In genomic region chr7:130369110-130369711, GRCh38 we compare ENCODE assay signal across 10 cellular contexts. TPM values are rescaled to one million over a fixed set of nuclear protein-coding genes. Genes with fewer than 3 reads are reported as not detected.
DNase-seq lines count a peak whose midpoint lies in the region; ATAC-seq, FAIRE-seq and TF ChIP-seq lines count a peak whose summit lies in the region.
"Had no signal": no experiment of that assay in that cellular context is flagged by ENCODE, and none has a peak within 500 bp of the region (broad histone marks: within the 10 kb centered on the region; RNA-seq: fewer than 3 reads in every experiment).

No MANE protein-coding gene starts in this region.

- no peaks in the 10 kb centered on the region for H3K9me3 Mint-ChIP-seq in natural killer cell

- H3K4me2 ChIP-seq in endothelial cell of umbilical vein (ENCODE audit: insufficient read depth, low read length), result no peak overlapping the region

- no peaks in the 10 kb centered on the region for H3K79me2 ChIP-seq in endothelial cell of umbilical vein (ENCODE audit: control insufficient read depth, insufficient read depth, low read length)

- H3K36me3 ChIP-seq in endothelial cell of umbilical vein (ENCODE audit: control insufficient read depth in 2 of 2, extremely low read depth in 1 of 2, insufficient read depth in 2 of 2, low read length in 2 of 2), result no peaks in the 10 kb centered on the region
- no peaks in the 10 kb centered on the region for H3K36me3 ChIP-seq in ovary
- no peaks in the 10 kb centered on the region for H3K36me3 ChIP-seq in tibial nerve

- H3K27ac ChIP-seq in endothelial cell of umbilical vein (ENCODE audit: insufficient read depth, low read depth, low read length) (no peak overlapping the region), ovary (peak overlapping the region; percentile 25 to 75), tibial nerve (peak overlapping the region in 1 of 4 donors; percentile 8)

- H2AFZ ChIP-seq in endothelial cell of umbilical vein (ENCODE audit: low read depth, low read length), result peak overlapping the region; percentile 5

- H3K27me3 ChIP-seq in endothelial cell of umbilical vein (ENCODE audit: control insufficient read depth in 2 of 2, insufficient read depth in 2 of 2, low read length in 2 of 2) (no peaks in the 10 kb centered on the region), ovary (no peaks in the 10 kb centered on the region), tibial nerve (no peaks in the 10 kb centered on the region)

- peaks cover 0 to 13% of the 10 kb centered on the region in 2 donors for H3K4me1 Mint-ChIP-seq in natural killer cell

- dilution Hi-C loops in endothelial cell of umbilical vein (cut with MboI; ENCODE audit: extremely low pct_ligation_motif_present, low sequenced_read_pairs), result no loop called here

- peak; percentile 92 for FAIRE-seq in endothelial cell of umbilical vein (lab: Jason Lieb, UNC)

- H4K20me1 ChIP-seq in endothelial cell of umbilical vein (replicated peaks; ENCODE audit: control insufficient read depth, extremely low read depth, insufficient read depth, low read length), result no peaks in the 10 kb centered on the region

- peak overlapping the region in 1 of 2 donors; percentile 6 for H3K27ac Mint-ChIP-seq in natural killer cell
- H3K27ac Mint-ChIP-seq: H9 had no signal

- no peak for ATAC-seq in GM18867 (IDR thresholded peaks at IDR 0.05; ENCODE audit: unreplicated experiment)
- no peak for ATAC-seq in HG02970 (IDR thresholded peaks at IDR 0.05; ENCODE audit: low FRiP score, unreplicated experiment)
- no peak for ATAC-seq in natural killer cell

- no peaks in the 10 kb centered on the region for H3K9me1 ChIP-seq in endothelial cell of umbilical vein (replicated peaks; ENCODE audit: control insufficient read depth, extremely low read depth, insufficient read depth, low read length)

- H3K27me3 Mint-ChIP-seq in natural killer cell (ENCODE audit: low read depth in 2 of 2), result no peaks in the 10 kb centered on the region

- TF ChIP-seq POLR2A in endothelial cell of umbilical vein (IDR thresholded peaks at IDR 0.05; ENCODE audit: low read depth, low read length) (no peak), ovary (IDR thresholded peaks at IDR 0.05) (no peak), tibial nerve (IDR thresholded peaks at IDR 0.05) (no peak)

- intact Hi-C loops in endothelial cell of umbilical vein (cut with micrococcal nuclease) (no loop called here), ovary (cut with DNase I) (no loop called here), natural killer cell (cut with micrococcal nuclease) (no loop called here)

- H3K36me3 Mint-ChIP-seq in natural killer cell, result no peaks in the 10 kb centered on the region

- peak; percentile 35 for DNase-seq in GM03348 (ENCODE audit: low spot score)
- peak; percentile 26 to 54 for DNase-seq in NOMO-1 (lab: John Stamatoyannopoulos, UW; ENCODE audit: unreplicated experiment in 2 of 2)
- DNase-seq in endothelial cell of umbilical vein (ENCODE audit: low read depth, low spot score), result peak; percentile 72
- DNase-seq in ovary, result peak; percentile 62 to 84 (median 70)
- DNase-seq in tibial nerve (ENCODE audit: low spot score in 2 of 2), result no peak
- no peak for DNase-seq in natural killer cell
- DNase-seq: erythroblast, H9 had no signal

- no peak overlapping the region for H3K4me3 ChIP-seq in endothelial cell of umbilical vein (replicated peaks in 1 of 3; ENCODE audit: insufficient read depth in 1 of 3, low read depth in 1 of 3, low read length in 3 of 3)
- H3K4me3 ChIP-seq in ovary, result no peak overlapping the region
- H3K4me3 ChIP-seq in tibial nerve, result no peak overlapping the region

- 16 to 32% (median 24%) methylated on average over 10 of the region's 10 CpGs for WGBS in ovary, 3 donors
- 35 to 50% methylated on average over 10 of the region's 10 CpGs for WGBS in tibial nerve, 2 donors

- H3K4me1 ChIP-seq in endothelial cell of umbilical vein (ENCODE audit: control insufficient read depth, extremely low read depth, insufficient read depth, low read length) (peaks cover 25% of the 10 kb centered on the region), ovary (ENCODE audit: insufficient read depth) (peaks cover 37% of the 10 kb centered on the region), tibial nerve (peaks cover 0 to 62% (median 21%) of the 10 kb centered on the region in 4 donors)

- TF ChIP-seq CTCF in endothelial cell of umbilical vein (IDR thresholded peaks at IDR 0.05; ENCODE audit: extremely low read depth in 1 of 2, insufficient read depth in 1 of 2, low read depth in 1 of 2, low read length in 2 of 2), result no peak
- TF ChIP-seq CTCF in ovary (IDR thresholded peaks at IDR 0.05), result no peak
- no peak for TF ChIP-seq CTCF in tibial nerve (IDR thresholded peaks at IDR 0.05)
- no peak for TF ChIP-seq CTCF in natural killer cell (IDR thresholded peaks at IDR 0.05)

- H3K9ac ChIP-seq in endothelial cell of umbilical vein (replicated peaks; ENCODE audit: extremely low read depth, insufficient read depth, low read length), result no peak overlapping the region

- H3K9me3 ChIP-seq in endothelial cell of umbilical vein (replicated peaks; ENCODE audit: control insufficient read depth, insufficient read depth, low read length) (no peaks in the 10 kb centered on the region), ovary (no peaks in the 10 kb centered on the region), tibial nerve (no peaks in the 10 kb centered on the region)

- TF ChIP-seq EP300 in ovary (IDR thresholded peaks at IDR 0.05) (no peak), tibial nerve (IDR thresholded peaks at IDR 0.05) (no peak)

- CTCF ChIA-PET in endothelial cell of umbilical vein (lab: Charles Lee), result no interaction called here

- POLR2A ChIA-PET in endothelial cell of umbilical vein (lab: Charles Lee), result no interaction called here

- no TSS peak for BruUV-seq in endothelial cell of umbilical vein (replicated peaks; lab: Mats Ljungman, UMichigan)

- H3K4me3 Mint-ChIP-seq in natural killer cell, result no peak overlapping the region
- H3K4me3 Mint-ChIP-seq: H9 had no signal

TF ChIP-seq in endothelial cell of umbilical vein, 7 proteins besides CTCF, POLR2A, EP300 and RAD21:
- TF ChIP-seq GATA2 (IDR thresholded peaks at IDR 0.05; ENCODE audit: insufficient read depth, insufficient read length, low read depth, low read length) (peak; percentile 53), EZH2 (IDR thresholded peaks at IDR 0.05; ENCODE audit: borderline replicate concordance, low read depth, low read length, severe bottlenecking) (no peak), POLR2AphosphoS5 (IDR thresholded peaks at IDR 0.05; ENCODE audit: insufficient read depth, low read depth, low read length) (peak; percentile 40), FOS (IDR thresholded peaks at IDR 0.05; ENCODE audit: borderline replicate concordance, insufficient read depth, low read length) (no peak), MYC (IDR thresholded peaks at IDR 0.05; ENCODE audit: low read depth, low read length) (no peak)

RNA-seq across cellular contexts. Expression of gene CPA1, which starts 11.1 kb away (rescaled TPM):
- total RNA-seq in endothelial cell of umbilical vein, result not detected in 2 replicates
- not detected in 2 replicates for polyA plus RNA-seq in endothelial cell of umbilical vein
- polyA plus RNA-seq in endothelial cell of umbilical vein (2011; cell fraction: cytosol; rRNA removed), result not detected in 2 replicates
- polyA plus RNA-seq in endothelial cell of umbilical vein (2011; cell fraction: nucleus; rRNA removed), result not detected in 2 replicates
- polyA plus RNA-seq in endothelial cell of umbilical vein (2012), result not detected in 2 replicates
- polyA minus RNA-seq in endothelial cell of umbilical vein, result not detected in 2 replicates
- polyA minus RNA-seq in endothelial cell of umbilical vein (2011; cell fraction: cytosol; rRNA and poly(A)+ RNA removed), result not detected
- not detected in 2 replicates for polyA minus RNA-seq in endothelial cell of umbilical vein (2011; cell fraction: nucleus; rRNA and poly(A)+ RNA removed)
- 10 to 100 TPM in 2 of 7 donors, 1 to 10 TPM in 3, not detected in 2; 1.3 to 32.4 (median 5.5) TPM for total RNA-seq in ovary
- polyA plus RNA-seq in ovary, result under 1 TPM; 0.31 to 0.35 TPM
- total RNA-seq in tibial nerve, result 10 to 100 TPM in 1 of 4 donors, 1 to 10 TPM in 3; 2.9 to 37.8 (median 6.3) TPM
- total RNA-seq in natural killer cell, result not detected
- total RNA-seq: H9 had no signal

RNA-seq across cellular contexts. Expression of gene CPA5, which starts 24.6 kb away (rescaled TPM):
- not detected in 2 replicates for total RNA-seq in endothelial cell of umbilical vein
- not detected in 2 replicates for polyA plus RNA-seq in endothelial cell of umbilical vein
- not detected in 2 replicates for polyA plus RNA-seq in endothelial cell of umbilical vein (2011; cell fraction: cytosol; rRNA removed)
- polyA plus RNA-seq in endothelial cell of umbilical vein (2011; cell fraction: nucleus; rRNA removed), result not detected in 2 replicates
- not detected in 2 replicates for polyA plus RNA-seq in endothelial cell of umbilical vein (2012)
- not detected in 2 replicates for polyA minus RNA-seq in endothelial cell of umbilical vein
- not detected for polyA minus RNA-seq in endothelial cell of umbilical vein (2011; cell fraction: cytosol; rRNA and poly(A)+ RNA removed)
- not detected in 2 replicates for polyA minus RNA-seq in endothelial cell of umbilical vein (2011; cell fraction: nucleus; rRNA and poly(A)+ RNA removed)
- not detected for total RNA-seq in ovary
- polyA plus RNA-seq in ovary, result not detected
- total RNA-seq in tibial nerve, result not detected
- total RNA-seq in natural killer cell, result not detected
- total RNA-seq: H9 had no signal

Comparison
In these comparisons a context has a peak if more than half of its experiments do, and no peak if none do; other contexts are left out.
1. DNase-seq: peak in GM03348 (single experiment), NOMO-1 (2 of 2), endothelial cell of umbilical vein (single experiment) and ovary (5 of 5); none in tibial nerve (0 of 2) and natural killer cell (single experiment).